9 cellular contexts compared by ENCODE assay signal in genomic region chr11:6746086-6746618, GRCh38. TPM values are rescaled to one million over a fixed set of nuclear protein-coding genes. Genes with fewer than 3 reads are reported as not detected.
DNase-seq lines count a peak whose midpoint lies in the region; ATAC-seq and TF ChIP-seq lines count a peak whose summit lies in the region.
"Had no signal": no experiment of that assay in that cellular context is flagged by ENCODE, and none has a peak within 500 bp of the region (broad histone marks: within the 10 kb centered on the region; RNA-seq: fewer than 3 reads in every experiment).

No MANE protein-coding gene starts in this region.

- no peaks in the 10 kb centered on the region for H3F3A ChIP-seq in SK-N-SH (replicated peaks; ENCODE audit: insufficient read depth)

- no peaks in the 10 kb centered on the region for H3K9me2 ChIP-seq in SK-N-SH

- intact Hi-C loops in lower lobe of right lung (cut with DNase I) = no loop called here
- intact Hi-C loops in dorsolateral prefrontal cortex (cut with DNase I) = no loop called here

- H3K27me3 ChIP-seq in lower lobe of right lung (ENCODE audit: low read depth) = no peaks in the 10 kb centered on the region
- no peaks in the 10 kb centered on the region for H3K27me3 ChIP-seq in dorsolateral prefrontal cortex
- peaks cover 24% of the 10 kb centered on the region for H3K27me3 ChIP-seq in SK-N-SH (ENCODE audit: insufficient read depth)

- H4K20me1 ChIP-seq in SK-N-SH (ENCODE audit: insufficient read depth) = no peaks in the 10 kb centered on the region

- no peak for TF ChIP-seq EP300 in SK-N-SH (IDR thresholded peaks at IDR 0.05; ENCODE audit: borderline replicate concordance in 1 of 2, low read depth in 1 of 2, low read length in 1 of 2)

- ATAC-seq in HG03342 (IDR thresholded peaks at IDR 0.05; ENCODE audit: unreplicated experiment) = peak; percentile 88
- peak; percentile 70 to 72 for ATAC-seq in lower lobe of right lung

- peaks cover 20% of the 10 kb centered on the region for H3K4me1 ChIP-seq in lower lobe of right lung
- H3K4me1 ChIP-seq in SK-N-SH (ENCODE audit: control insufficient read depth in 1 of 2, insufficient read depth in 2 of 2, low read depth in 1 of 2, low read length in 1 of 2) = no peaks in the 10 kb centered on the region

- no peak overlapping the region for H3K4me2 ChIP-seq in SK-N-SH

- peak; percentile 27 for DNase-seq in stimulated activated CD4-positive, alpha-beta T cell treated with anti-CD3 and anti-CD28 coated beads, Interleukin-12 subunit alpha, Interleukin-12 subunit beta, amount 100 ng/mL, for 4 hours
- DNase-seq in stimulated activated CD4-positive, alpha-beta T cell treated with anti-CD3 and anti-CD28 coated beads, Interleukin-2, amount 100 ng/mL, for 48 hours = no peak
- DNase-seq in activated T-cell treated with anti-CD3 and anti-CD28 coated beads for 24 hours (ENCODE audit: low read depth) = peak; percentile 20
- no peak for DNase-seq in lower lobe of right lung
- DNase-seq in dorsolateral prefrontal cortex = no peak
- DNase-seq in NCI-H1436 (lab: John Stamatoyannopoulos, UW) = no peak
- DNase-seq in SK-N-SH = no peak

- no peak overlapping the region for H3K9ac ChIP-seq in SK-N-SH

- H3K27ac ChIP-seq in lower lobe of right lung (peak overlapping the region; percentile 79), dorsolateral prefrontal cortex (peak overlapping the region in 11 of 59 donors; percentile 3 to 43 (median 19)), SK-N-SH (ENCODE audit: low read depth in 2 of 2, low read length in 1 of 2) (no peak overlapping the region)

- H3K36me3 ChIP-seq in lower lobe of right lung (no peaks in the 10 kb centered on the region), SK-N-SH (replicated peaks in 1 of 2; ENCODE audit: control insufficient read depth in 1 of 2, insufficient read depth in 2 of 2, low read length in 1 of 2) (no peaks in the 10 kb centered on the region)

- CTCF ChIA-PET in SK-N-SH (lab: Yijun Ruan, JAX) = interaction anchor here (0.7 to 6.3 kb wide), 4 partner anchors 8 to 367 kb away, joined by 3 to 63 read pairs (median 6); no protein-coding TSS in a partner anchor

- 3% methylated on average over 5 of the region's 5 CpGs for WGBS in SK-N-SH (ENCODE audit: low lambda C conversion rate)

- H3K79me2 ChIP-seq in SK-N-SH (ENCODE audit: insufficient read depth) = no peaks in the 10 kb centered on the region

- POLR2A ChIA-PET in SK-N-SH (lab: Yijun Ruan, JAX) = no interaction called here

- H2AFZ ChIP-seq in SK-N-SH (ENCODE audit: low read depth) = no peak overlapping the region

- no peak for TF ChIP-seq RAD21 in SK-N-SH (IDR thresholded peaks at IDR 0.05; ENCODE audit: low read length)

- H3K4me3 ChIP-seq in lower lobe of right lung (peak overlapping the region; percentile 46), dorsolateral prefrontal cortex (peak overlapping the region in 24 of 59 donors; percentile 1 to 41 (median 22)), SK-N-SH (ENCODE audit: low read depth in 2 of 2, low read length in 1 of 2) (no peak overlapping the region)

- no peak for TF ChIP-seq CTCF in lower lobe of right lung (IDR thresholded peaks at IDR 0.05)
- no peak for TF ChIP-seq CTCF in dorsolateral prefrontal cortex (IDR thresholded peaks at IDR 0.05 in 54 of 56, conservative IDR thresholded peaks at IDR 0.05 in 2 of 56; ENCODE audit: low read depth in 1 of 56, partially characterized antibody in 56 of 56)
- TF ChIP-seq CTCF in SK-N-SH (IDR thresholded peaks at IDR 0.05) = no peak

- H3K9me3 ChIP-seq in lower lobe of right lung (no peaks in the 10 kb centered on the region), SK-N-SH (no peaks in the 10 kb centered on the region)

TF ChIP-seq in SK-N-SH, 30 proteins besides CTCF, POLR2A, EP300 and RAD21:
- TF ChIP-seq TCF12 (IDR thresholded peaks at IDR 0.05) (no peak), EZH2phosphoT487 (IDR thresholded peaks at IDR 0.05; ENCODE audit: borderline replicate concordance, low read depth) (no peak), SMC3 (IDR thresholded peaks at IDR 0.05; ENCODE audit: low read depth, low read length) (no peak), JUND (IDR thresholded peaks at IDR 0.05) (no peak), MAX (IDR thresholded peaks at IDR 0.05; ENCODE audit: low read depth) (no peak), NRF1 (IDR thresholded peaks at IDR 0.05; ENCODE audit: low read depth, low read length) (no peak), CHD2 (IDR thresholded peaks at IDR 0.05; ENCODE audit: low read length, partially characterized antibody) (no peak), TEAD4 (IDR thresholded peaks at IDR 0.05; ENCODE audit: borderline replicate concordance, insufficient read depth) (no peak), MEF2A (IDR thresholded peaks at IDR 0.05; ENCODE audit: borderline replicate concordance, low read depth) (no peak), POLR2AphosphoS5 (IDR thresholded peaks at IDR 0.05; ENCODE audit: low read depth, low read length) (no peak), ZBTB33 (IDR thresholded peaks at IDR 0.05; ENCODE audit: borderline replicate concordance, low read depth) (no peak), NFIC (IDR thresholded peaks at IDR 0.05; ENCODE audit: borderline replicate concordance) (no peak), PBX3 (IDR thresholded peaks at IDR 0.05) (no peak), YY1 (IDR thresholded peaks at IDR 0.05; ENCODE audit: low read depth) (no peak), GATA2 (CRISPR knock-in tag; IDR thresholded peaks at IDR 0.05) (no peak), IRF3 (IDR thresholded peaks at IDR 0.05; ENCODE audit: low read depth, low read length) (no peak), RFX5 (IDR thresholded peaks at IDR 0.05; ENCODE audit: low read length) (no peak), RXRA (IDR thresholded peaks at IDR 0.05; ENCODE audit: borderline replicate concordance, low read depth) (no peak), MXI1 (IDR thresholded peaks at IDR 0.05; ENCODE audit: low read depth, low read length) (no peak)

RNA-seq across cellular contexts. Expression of gene OR2AG2, which starts 25.6 kb away (rescaled TPM):
- 0.09 TPM for total RNA-seq in lower lobe of right lung
- 1 to 10 TPM in 36 of 120 experiments, under 1 TPM in 84; 0.18 to 3.2 (median 0.80) TPM for total RNA-seq in dorsolateral prefrontal cortex
- polyA plus RNA-seq in SK-N-SH (2012; rRNA removed) = not detected in 2 replicates
- 0.01 TPM in 1 of 2 replicates, not detected in the other for polyA plus RNA-seq in SK-N-SH (2012; cell fraction: cytosol; rRNA removed)
- not detected in 2 replicates for polyA plus RNA-seq in SK-N-SH (2012; cell fraction: nucleus; rRNA removed)

RNA-seq across cellular contexts. Expression of gene OR2AG1, which starts 36.7 kb away (rescaled TPM):
- total RNA-seq in lower lobe of right lung (not detected), dorsolateral prefrontal cortex (under 1 TPM in 51 of 120 experiments, not detected in 69; 0.06 to 0.84 (median 0.28) TPM)
- polyA plus RNA-seq in SK-N-SH (2012; rRNA removed) = not detected in 2 replicates
- not detected in 2 replicates for polyA plus RNA-seq in SK-N-SH (2012; cell fraction: cytosol; rRNA removed)
- polyA plus RNA-seq in SK-N-SH (2012; cell fraction: nucleus; rRNA removed) = not detected in 2 replicates
- polyA plus RNA-seq: BJ had no signal

RNA-seq across cellular contexts. Expression of gene OR6A2, which starts 53.3 kb away (rescaled TPM):
- total RNA-seq in lower lobe of right lung = 0.18 TPM
- 1 to 10 TPM in 68 of 120 experiments, under 1 TPM in 52; 0.31 to 2.5 (median 1.1) TPM for total RNA-seq in dorsolateral prefrontal cortex
- polyA plus RNA-seq in SK-N-SH (2012; rRNA removed) = not detected in 2 replicates
- polyA plus RNA-seq in SK-N-SH (2012; cell fraction: cytosol; rRNA removed) = not detected in 2 replicates
- not detected in 2 replicates for polyA plus RNA-seq in SK-N-SH (2012; cell fraction: nucleus; rRNA removed)
- polyA plus RNA-seq: BJ had no signal

Comparison
In these comparisons a context has a peak if more than half of its experiments do, and no peak if none do; other contexts are left out.
1. DNase-seq: peak in stimulated activated CD4-positive, alpha-beta T cell treated with anti-CD3 and anti-CD28 coated beads, Interleukin-12 subunit alpha, Interleukin-12 subunit beta, amount 100 ng/mL, for 4 hours (single experiment) and activated T-cell treated with anti-CD3 and anti-CD28 coated beads for 24 hours (single experiment); none in stimulated activated CD4-positive, alpha-beta T cell treated with anti-CD3 and anti-CD28 coated beads, Interleukin-2, amount 100 ng/mL, for 48 hours (0 of 2), lower lobe of right lung (single experiment), dorsolateral prefrontal cortex (0 of 10), NCI-H1436 (single experiment) and SK-N-SH (single experiment).